ENCODE assay signal across 8 cellular contexts in genomic region chr10:133379152-133379800, GRCh38. TPM values are rescaled to one million over a fixed set of nuclear protein-coding genes. Genes with fewer than 3 reads are reported as not detected.
A peak's percentile ranks its signal among the peaks of the same experiment; 100 is the strongest.
DNase-seq lines count a peak whose midpoint lies in the region; ATAC-seq, FAIRE-seq and TF ChIP-seq lines count a peak whose summit lies in the region.

Gene PAOX (plus strand): TSS chr10:133379262. CDS start chr10:133379317, 55 bp downstream.

- H4K8ac ChIP-seq in neuronal stem cell (ENCODE audit: low read depth, low read length), result no peak within 1 kb of the TSS

- peak within 1 kb of the TSS; percentile 91 for H3K4me2 ChIP-seq in neuronal stem cell (ENCODE audit: insufficient read depth, low read length, poor library complexity, severe bottlenecking)

- H3K4me1 ChIP-seq in NT2/D1 (ENCODE audit: insufficient read depth, insufficient read length) (peaks cover 6% of the 10 kb centered on the region), gastroesophageal sphincter (peaks cover 0 to 31% (median 13%) of the 10 kb centered on the region in 3 donors), neuronal stem cell (ENCODE audit: control insufficient read depth in 2 of 2, insufficient read depth in 1 of 2, low read depth in 1 of 2, low read length in 2 of 2) (peaks cover 6 to 7% of the 10 kb centered on the region in 2 donors)

- H3K23ac ChIP-seq in neuronal stem cell (ENCODE audit: low read depth, low read length, poor library complexity), result peak within 1 kb of the TSS; percentile 96

- TF ChIP-seq EP300 in gastroesophageal sphincter (IDR thresholded peaks at IDR 0.05), result no peak

- H2AFZ ChIP-seq in neuronal stem cell (ENCODE audit: low read length), result peak within 1 kb of the TSS; percentile 90

- peak within 1 kb of the TSS; percentile 90 for H2BK12ac ChIP-seq in neuronal stem cell (ENCODE audit: low read length)

- H3K4me3 ChIP-seq in NT2/D1 (ENCODE audit: insufficient read length, low read depth) (peak within 1 kb of the TSS; percentile 63), gastroesophageal sphincter (peak within 1 kb of the TSS; percentile 82 to 93), neuronal stem cell (ENCODE audit: low read length in 2 of 2) (peak within 1 kb of the TSS; percentile 84 to 96)

- H3K9me3 ChIP-seq in NT2/D1 (ENCODE audit: insufficient read depth, low read length) (no peaks in the 10 kb centered on the region), gastroesophageal sphincter (no peaks in the 10 kb centered on the region), neuronal stem cell (replicated peaks in 1 of 2; ENCODE audit: control insufficient read depth in 2 of 2, insufficient read depth in 1 of 2, low read depth in 1 of 2, low read length in 2 of 2) (no peaks in the 10 kb centered on the region)

- no peak within 1 kb of the TSS for H4K91ac ChIP-seq in neuronal stem cell (ENCODE audit: low read depth, low read length, poor library complexity)

- DNase-seq in DMS153 treated with DMSO at 0.1 percent for 48 hours (lab: John Stamatoyannopoulos, UW; ENCODE audit: unreplicated experiment) (peak; percentile 3), DMS153 (lab: John Stamatoyannopoulos, UW) (no peak), NT2/D1 (ENCODE audit: low read depth, low spot score) (no peak), neuronal stem cell (ENCODE audit: low spot score) (peak; percentile 68), D721Med (ENCODE audit: insufficient read length, low spot score) (no peak)
- DNase-seq in activated naive CD4-positive, alpha-beta T cell treated with Interleukin-2 at 50 U/mL for 16 hours, result peak; percentile 73

- H3K79me1 ChIP-seq in neuronal stem cell (ENCODE audit: low read depth, low read length), result peaks cover 7% of the 10 kb centered on the region

- peak within 1 kb of the TSS; percentile 66 for H3K4ac ChIP-seq in neuronal stem cell (ENCODE audit: low read length)

- FAIRE-seq in D721Med (lab: Jason Lieb, UNC), result no peak

- H3K27ac ChIP-seq in gastroesophageal sphincter (peak within 1 kb of the TSS; percentile 56 to 88 (median 88)), neuronal stem cell (replicated peaks; ENCODE audit: low read length) (no peak within 1 kb of the TSS)

- peak in 1 of 2 donors; percentile 9 for TF ChIP-seq POLR2A in gastroesophageal sphincter (IDR thresholded peaks at IDR 0.05)

- peak within 1 kb of the TSS; percentile 96 for H2BK15ac ChIP-seq in neuronal stem cell (ENCODE audit: low read length)

- peak within 1 kb of the TSS; percentile 93 for H3K18ac ChIP-seq in neuronal stem cell (ENCODE audit: low read length)

- H3K27me3 ChIP-seq in NT2/D1 (ENCODE audit: insufficient read depth, insufficient read length) (peaks cover 55% of the 10 kb centered on the region), gastroesophageal sphincter (no peaks in the 10 kb centered on the region), neuronal stem cell (ENCODE audit: control insufficient read depth in 3 of 3, insufficient read depth in 3 of 3, low read depth in 1 of 3, low read length in 3 of 3) (peaks cover 0 to 15% (median 8%) of the 10 kb centered on the region in 3 experiments)

- H2AK5ac ChIP-seq in neuronal stem cell (ENCODE audit: low read depth, low read length), result peak within 1 kb of the TSS; percentile 93

- peak within 1 kb of the TSS; percentile 89 for H3K14ac ChIP-seq in neuronal stem cell (ENCODE audit: low read length)

- TF ChIP-seq CTCF in gastroesophageal sphincter (IDR thresholded peaks at IDR 0.05) (no peak), D721Med (IDR thresholded peaks at IDR 0.05; ENCODE audit: insufficient read depth, missing control alignments) (no peak)

- peak within 1 kb of the TSS; percentile 97 for H2BK5ac ChIP-seq in neuronal stem cell (ENCODE audit: low read length)

- peak within 1 kb of the TSS; percentile 81 for H2BK120ac ChIP-seq in neuronal stem cell (ENCODE audit: low read depth, low read length)

- H3K9ac ChIP-seq in NT2/D1 (ENCODE audit: insufficient read length, low read depth) (peak within 1 kb of the TSS; percentile 76), neuronal stem cell (ENCODE audit: low read depth, low read length, poor library complexity) (peak within 1 kb of the TSS; percentile 91)

- ATAC-seq in HG02623 (IDR thresholded peaks at IDR 0.05; ENCODE audit: unreplicated experiment) (peak; percentile 50), gastroesophageal sphincter (peak; percentile 81)

- H3K36me3 ChIP-seq in NT2/D1 (ENCODE audit: insufficient read depth, insufficient read length, low read length) (peaks cover 4% of the 10 kb centered on the region), gastroesophageal sphincter (peaks cover 0 to 29% of the 10 kb centered on the region in 2 donors), neuronal stem cell (replicated peaks in 1 of 2; ENCODE audit: control insufficient read depth in 2 of 2, insufficient read depth in 2 of 2, low read length in 2 of 2) (no peaks in the 10 kb centered on the region)

- WGBS in gastroesophageal sphincter (ENCODE audit: low coverage in 1 of 2), 2 donors, result no CpG with 5 or more reads among the region's 78 CpGs
- WGBS in neuronal stem cell (ENCODE audit: extremely low coverage in 2 of 2, insufficient read length in 2 of 2, insufficient replicate concordance in 1 of 2), 2 donors, result no CpG with 5 or more reads among the region's 78 CpGs

RNA-seq across cellular contexts. Expression of gene PAOX, which starts in this region (rescaled TPM):
- 10 to 100 TPM in 2 of 4 donors, 1 to 10 TPM in 2; 7.1 to 14.5 (median 9.6) TPM for total RNA-seq in gastroesophageal sphincter
- polyA plus RNA-seq in neuronal stem cell (2013, experiment 1 of 2), result 6.1 TPM
- 5.9 TPM for polyA plus RNA-seq in neuronal stem cell (2013, experiment 2 of 2)

Comparison
In these comparisons a context has a peak if more than half of its experiments do, and no peak if none do; other contexts are left out.
1. DNase-seq: peak in DMS153 treated with DMSO at 0.1 percent for 48 hours (single experiment), activated naive CD4-positive, alpha-beta T cell treated with Interleukin-2 at 50 U/mL for 16 hours (single experiment) and neuronal stem cell (single experiment); none in DMS153 (single experiment), NT2/D1 (single experiment) and D721Med (single experiment).
2. Peak in every context shown above with its lines, with median percentiles within 50 percentile points of each other: H3K4me3 ChIP-seq.